ENCODE assay signal across 8 cellular contexts in the genomic region with DNA sequence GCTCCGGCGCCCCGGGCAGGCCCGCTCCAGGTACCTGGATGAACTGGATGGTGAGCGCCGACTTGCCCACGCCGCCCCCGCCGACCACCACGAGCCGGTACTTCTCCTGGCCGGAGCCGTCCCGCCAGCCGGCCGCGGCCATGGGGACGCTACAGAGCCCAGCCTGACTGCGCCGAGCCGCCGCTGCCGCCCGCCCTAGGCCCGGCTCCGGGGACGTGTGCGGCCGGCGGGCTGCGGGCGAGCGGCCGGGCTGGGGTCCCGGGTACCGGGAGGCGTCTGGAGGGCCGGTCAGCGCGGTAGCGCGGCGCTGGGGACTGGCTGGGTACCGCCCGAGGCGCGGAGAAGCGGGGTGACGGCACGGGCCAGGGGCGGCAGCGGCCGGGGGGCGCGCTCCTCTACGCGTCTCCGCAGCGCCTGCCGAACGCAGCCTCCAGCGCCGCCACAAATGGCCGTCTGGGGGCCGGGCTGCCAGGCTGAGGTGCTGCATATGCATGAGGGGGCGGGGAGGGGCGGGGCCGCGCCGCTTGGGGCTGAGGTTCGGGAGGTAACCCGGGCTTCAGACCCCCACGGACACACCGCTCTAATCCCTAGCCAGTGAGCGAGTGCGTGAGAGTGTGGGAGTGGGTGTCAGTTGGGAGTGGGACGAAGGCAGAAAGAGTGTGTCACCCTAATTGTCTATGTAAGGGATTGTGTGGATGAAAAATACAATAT. TPM values are rescaled to one million over a fixed set of nuclear protein-coding genes. Genes with fewer than 3 reads are reported as not detected.
DNase-seq lines count a peak whose midpoint lies in the region; ATAC-seq, FAIRE-seq and TF ChIP-seq lines count a peak whose summit lies in the region.

A gene (minus strand): TSS at position 455 of the 711 bp plus-strand sequence. CDS start 313 bp downstream, at position 142.

- peak within 1 kb of the TSS; percentile 70 for H4K91ac ChIP-seq in H1 (replicated peaks; ENCODE audit: insufficient read length, low read length)

- ATAC-seq in GM18517 (IDR thresholded peaks at IDR 0.05; ENCODE audit: unreplicated experiment) (peak; percentile 72), HG03025 (IDR thresholded peaks at IDR 0.05; ENCODE audit: low FRiP score, unreplicated experiment) (peak; percentile 85)

- TF ChIP-seq EP300 in H1 (IDR thresholded peaks at IDR 0.05; ENCODE audit: borderline replicate concordance in 1 of 2, low read depth in 2 of 2, low read length in 2 of 2): no peak

- H3K4me2 ChIP-seq in H1 (ENCODE audit: insufficient read depth in 1 of 2, low read depth in 2 of 2, low read length in 2 of 2): peak within 1 kb of the TSS; percentile 91 to 97

- H4K8ac ChIP-seq in H1 (ENCODE audit: extremely low read depth, insufficient read depth, low read length): peak within 1 kb of the TSS; percentile 92

- peak; percentile 86 for DNase-seq in A673 (ENCODE audit: low spot score)
- peak; percentile 64 for DNase-seq in NCI-H526 treated with DMSO at 0.1 percent for 48 hours (lab: John Stamatoyannopoulos, UW)
- DNase-seq in H1 (ENCODE audit: low read depth in 1 of 2, low spot score in 2 of 2): peak in 1 of 2 experiments; percentile 84
- DNase-seq in stimulated activated CD8-positive, alpha-beta memory T cell treated with anti-CD3 and anti-CD28 coated beads, Interleukin-15, amount 100 ng/mL, for 4 hours (ENCODE audit: low read depth in 2 of 2): peak; percentile 64 to 66

- no peak within 1 kb of the TSS for H2BK15ac ChIP-seq in H1 (ENCODE audit: low read length)

- no peak for TF ChIP-seq CTCF in A673 (conservative IDR thresholded peaks at IDR 0.05; ENCODE audit: low read depth, low read length)
- no peak for TF ChIP-seq CTCF in H1 (IDR thresholded peaks at IDR 0.05; ENCODE audit: control extremely low read depth in 1 of 3, insufficient read depth in 1 of 3, low read depth in 1 of 3, low read length in 3 of 3)

- peak within 1 kb of the TSS; percentile 90 for H3K14ac ChIP-seq in H1 (ENCODE audit: insufficient read length)

- H3K79me2 ChIP-seq in H1 (ENCODE audit: control insufficient read depth in 1 of 2, insufficient read depth in 2 of 2, low read length in 2 of 2): peaks cover 25 to 54% of the 10 kb centered on the region in 2 experiments

- TF ChIP-seq POLR2A in H1 (IDR thresholded peaks at IDR 0.05; ENCODE audit: control extremely low read depth in 1 of 2, low read depth in 2 of 2, low read length in 2 of 2): peak; percentile 74 to 81; a peak in 2 of 3 replicates

- peak within 1 kb of the TSS; percentile 96; the same call in 1 of the 2 replicates for H2AFZ ChIP-seq in H1 (ENCODE audit: low read length)

- peaks cover 7% of the 10 kb centered on the region for H3K4me1 ChIP-seq in A673 (ENCODE audit: insufficient read depth, low read length, poor library complexity, severe bottlenecking)
- H3K4me1 ChIP-seq in H1 (replicated peaks in 1 of 4; ENCODE audit: control insufficient read depth in 3 of 4, insufficient read depth in 4 of 4, low read length in 3 of 4): peaks cover 0 to 7% (median 4%) of the 10 kb centered on the region in 4 experiments; a peak in 6 of 7 replicates
- H3K4me1 ChIP-seq in mesodermal cell (ENCODE audit: control insufficient read depth, insufficient read depth, low read length, poor library complexity, severe bottlenecking): peaks cover 9% of the 10 kb centered on the region

- H3K79me1 ChIP-seq in H1 (ENCODE audit: low read depth, low read length): no peaks in the 10 kb centered on the region

- H3K27me3 ChIP-seq in A673 (replicated peaks; ENCODE audit: insufficient read depth, low read depth, low read length, poor library complexity) (no peaks in the 10 kb centered on the region), H1 (replicated peaks in 1 of 4; ENCODE audit: control insufficient read depth in 3 of 4, extremely low read depth in 1 of 4, insufficient read depth in 3 of 4, low read length in 3 of 4) (no peaks in the 10 kb centered on the region)

- WGBS in H1 (ENCODE audit: extremely low coverage in 1 of 2, insufficient coverage in 1 of 2, insufficient read length in 1 of 2, insufficient replicate concordance in 2 of 2, low coverage in 1 of 2, low lambda C conversion rate in 2 of 2, missing lambda C conversion rate in 1 of 2), 2 experiments: 2% methylated on average over 71 of the region's 78 CpGs; no CpG with 5 or more reads in 1 of the 2 experiments
- 0 to 1% methylated on average over 43 to 51 of the region's 78 CpGs for WGBS in mesodermal cell (ENCODE audit: insufficient coverage in 2 of 2), 2 experiments

- peak within 1 kb of the TSS; percentile 3 for H3K4ac ChIP-seq in H1 (replicated peaks; ENCODE audit: insufficient read length, low read depth, low read length)

- CTCF ChIA-PET in A673 (lab: Charles Lee) (no interaction called here), H1 (lab: Charles Lee; ENCODE audit: partially characterized antibody) (interaction anchor here (0.7 to 3.2 kb wide), 7 partner anchors 16 to 60 kb away, joined by 3 to 11 read pairs (median 4); no protein-coding TSS in a partner anchor)
- CTCF ChIA-PET in activated CD8-positive, alpha-beta memory T cell treated with anti-CD3 and anti-CD28 coated beads for 36 hours (lab: Charles Lee): interaction anchor here (0.6 kb wide), 1 partner anchor 71 kb away, joined by 3 read pairs; no protein-coding TSS in a partner anchor

- H2BK20ac ChIP-seq in H1 (ENCODE audit: low read length): no peak within 1 kb of the TSS

- peak within 1 kb of the TSS; percentile 82; the same call in 1 of the 2 replicates for H3K18ac ChIP-seq in H1 (ENCODE audit: extremely low read depth, low read length)

- H3K27ac ChIP-seq in A673 (ENCODE audit: low read depth, low read length, poor library complexity, severe bottlenecking): peak within 1 kb of the TSS; percentile 71
- H3K27ac ChIP-seq in H1 (ENCODE audit: low read depth, low read length): peak within 1 kb of the TSS; percentile 78; the same call in 1 of the 2 replicates
- peak within 1 kb of the TSS; percentile 91 for H3K27ac ChIP-seq in mesodermal cell (ENCODE audit: low read depth, low read length, severe bottlenecking)

- peaks cover 6% of the 10 kb centered on the region for H3K23me2 ChIP-seq in H1 (ENCODE audit: low read depth, low read length)

- H3K9me3 ChIP-seq in A673 (ENCODE audit: low read depth, low read length, poor library complexity, severe bottlenecking): no peaks in the 10 kb centered on the region
- no peaks in the 10 kb centered on the region for H3K9me3 ChIP-seq in H1 (ENCODE audit: insufficient read depth in 2 of 2, low read depth in 1 of 2, low read length in 1 of 2)
- H3K9me3 ChIP-seq in mesodermal cell (ENCODE audit: control insufficient read depth, low read length): no peaks in the 10 kb centered on the region

- intact Hi-C loops in A673 (cut with micrococcal nuclease; ENCODE audit: unreplicated experiment): no loop called here

- peak within 1 kb of the TSS; percentile 83 to 98 (median 88) for H3K9ac ChIP-seq in H1 (replicated peaks in 1 of 4; ENCODE audit: extremely low read depth in 1 of 4, low read depth in 3 of 4, low read length in 3 of 4)

- H2BK5ac ChIP-seq in H1 (ENCODE audit: low read depth, low read length): peak within 1 kb of the TSS; percentile 53

- H3K23ac ChIP-seq in H1 (ENCODE audit: insufficient read length): no peak within 1 kb of the TSS

- H4K20me1 ChIP-seq in H1 (replicated peaks in 1 of 2; ENCODE audit: control insufficient read depth in 1 of 2, insufficient read depth in 2 of 2, low read length in 2 of 2): peaks cover 6 to 12% of the 10 kb centered on the region in 2 experiments

- POLR2A ChIA-PET in A673 (lab: Charles Lee; ENCODE audit: low non-redundant PET) (no interaction called here), H1 (lab: Charles Lee; ENCODE audit: partially characterized antibody) (interaction anchor here (0.8 to 2.9 kb wide), 22 partner anchors 8 to 141 kb away, joined by 3 to 15 read pairs (median 6); a partner anchor contains a TSS)
- POLR2A ChIA-PET in activated CD8-positive, alpha-beta memory T cell treated with anti-CD3 and anti-CD28 coated beads for 36 hours (lab: Charles Lee): interaction anchor here (0.6 to 1.3 kb wide), 2 partner anchors 55 to 142 kb away, joined by 3 to 4 read pairs; no protein-coding TSS in a partner anchor

- no peak for FAIRE-seq in H1 (lab: Jason Lieb, UNC)

- no peak for TF ChIP-seq RAD21 in H1 (IDR thresholded peaks at IDR 0.05 in 1 of 2, conservative IDR thresholded peaks at IDR 0.05 in 1 of 2; ENCODE audit: low read depth in 2 of 2, low read length in 2 of 2)

- H2BK12ac ChIP-seq in H1 (ENCODE audit: low read depth, low read length): peak within 1 kb of the TSS; percentile 63; the same call in 1 of the 2 replicates

- H3K4me3 ChIP-seq in A673 (ENCODE audit: low read depth, low read length, poor library complexity, severe bottlenecking): peak within 1 kb of the TSS; percentile 78
- peak within 1 kb of the TSS; percentile 85 to 99 (median 94) for H3K4me3 ChIP-seq in H1 (ENCODE audit: extremely low read depth in 1 of 4, insufficient read depth in 2 of 4, low read depth in 3 of 4, low read length in 4 of 4)
- H3K4me3 ChIP-seq in mesodermal cell (ENCODE audit: extremely low read depth, insufficient read depth, low read length, poor library complexity, severe bottlenecking): peak within 1 kb of the TSS; percentile 89

- BruUV-seq in A673 (replicated peaks; lab: Mats Ljungman, UMichigan): no TSS peak

- H3K36me3 ChIP-seq in A673 (ENCODE audit: insufficient read depth, low read length, poor library complexity, severe bottlenecking): no peaks in the 10 kb centered on the region
- peaks cover 0 to 5% (median 0%) of the 10 kb centered on the region in 4 experiments; a peak in 1 of 8 replicates for H3K36me3 ChIP-seq in H1 (ENCODE audit: control insufficient read depth in 2 of 4, insufficient read depth in 4 of 4, low read length in 3 of 4)
- H3K36me3 ChIP-seq in mesodermal cell (ENCODE audit: control insufficient read depth, insufficient read depth, low read length): peaks cover 13% of the 10 kb centered on the region

- no peak within 1 kb of the TSS; the same call in 1 of the 2 replicates for H2AK5ac ChIP-seq in H1 (ENCODE audit: low read depth, low read length)

- H3K56ac ChIP-seq in H1 (replicated peaks; ENCODE audit: insufficient read length, low read depth, low read length): peak within 1 kb of the TSS; percentile 64

- H4K5ac ChIP-seq in H1 (ENCODE audit: insufficient read length, low read depth, low read length): peak within 1 kb of the TSS; percentile 86

- peak within 1 kb of the TSS; percentile 18 for H2BK120ac ChIP-seq in H1 (replicated peaks; ENCODE audit: low read depth, low read length)

RNA-seq across cellular contexts. Expression of the gene that starts here (rescaled TPM):
- total RNA-seq in A673 (2021): 23.3 and 24.8 TPM in 2 replicates
- total RNA-seq in activated CD8-positive, alpha-beta memory T cell treated with anti-CD3 and anti-CD28 coated beads for 36 hours: 10 to 100 TPM; 71.6 to 73.4 TPM
- total RNA-seq in H1 (2021; fragmentation: NEBNext Ultra II Directional; extraction: Animal tissue kit (Norgen Biotek cat#: 25700)): 220 and 234 TPM in 2 replicates
- 48.5 and 72.3 TPM in 2 replicates for polyA plus RNA-seq in H1 (2011; rRNA removed)
- 100 TPM for polyA plus RNA-seq in H1 (2011; cell fraction: cytosol; rRNA removed)
- polyA plus RNA-seq in H1 (2011; cell fraction: nucleus; rRNA removed): 27.8 TPM
- 94.8 to 171 TPM (median 113 TPM) in 4 replicates for polyA plus RNA-seq in H1 (2012, experiment 1 of 2)
- polyA plus RNA-seq in H1 (2012, experiment 2 of 2): 51.6 TPM
- polyA plus RNA-seq in H1 (2013, experiment 1 of 2): 142 TPM
- polyA plus RNA-seq in H1 (2013, experiment 2 of 2): 146 TPM
- polyA minus RNA-seq in H1 (2011; rRNA and poly(A)+ RNA removed): 46.3 and 83.7 TPM in 2 replicates
- 105 TPM for polyA minus RNA-seq in H1 (2011; cell fraction: cytosol; rRNA and poly(A)+ RNA removed)
- polyA minus RNA-seq in H1 (2011; cell fraction: nucleus; rRNA and poly(A)+ RNA removed): 85.4 TPM
- 47.5 TPM for polyA plus RNA-seq in mesodermal cell (2013, experiment 1 of 2)
- polyA plus RNA-seq in mesodermal cell (2013, experiment 2 of 2): 52.1 TPM
